In genomic region chr2:238841542-238842181, GRCh38 we compare ENCODE assay signal across 25 cellular contexts. TPM values are rescaled to one million over a fixed set of nuclear protein-coding genes. Genes with fewer than 3 reads are reported as not detected.
DNase-seq lines count a peak whose midpoint lies in the region; ATAC-seq and TF ChIP-seq lines count a peak whose summit lies in the region.
"Had no signal": no experiment of that assay in that cellular context is flagged by ENCODE, and none has a peak within 500 bp of the region (broad histone marks: within the 10 kb centered on the region; RNA-seq: fewer than 3 reads in every experiment).

No MANE protein-coding gene starts in this region.

- H3K27me3 ChIP-seq in esophagus muscularis mucosa (peaks cover 0 to 13% (median 0%) of the 10 kb centered on the region in 4 donors), neuronal stem cell (ENCODE audit: control insufficient read depth in 3 of 3, insufficient read depth in 3 of 3, low read depth in 1 of 3, low read length in 3 of 3) (peaks cover 12 to 34% (median 27%) of the 10 kb centered on the region in 3 experiments), dorsolateral prefrontal cortex (peaks cover 0 to 47% (median 18%) of the 10 kb centered on the region in 45 donors)
- H3K27me3 ChIP-seq: SJCRH30 had no signal

- H3K27ac ChIP-seq in esophagus muscularis mucosa (replicated peaks in 1 of 4) (no peak overlapping the region), neuronal stem cell (replicated peaks; ENCODE audit: low read length) (no peak overlapping the region), dorsolateral prefrontal cortex (no peak overlapping the region), caudate nucleus (ENCODE audit: low read depth, low read length) (no peak overlapping the region)
- H3K27ac ChIP-seq: body of pancreas, prostate gland, SJCRH30, transverse colon had no signal

- peak overlapping the region; percentile 24 for H3K18ac ChIP-seq in neuronal stem cell (ENCODE audit: low read length)

- H4K8ac ChIP-seq in neuronal stem cell (ENCODE audit: low read depth, low read length) = no peak overlapping the region

- peaks cover 0 to 7% (median 0%) of the 10 kb centered on the region in 4 donors for H3K9me3 ChIP-seq in esophagus muscularis mucosa
- H3K9me3 ChIP-seq in neuronal stem cell (replicated peaks in 1 of 2; ENCODE audit: control insufficient read depth in 2 of 2, insufficient read depth in 1 of 2, low read depth in 1 of 2, low read length in 2 of 2) = no peaks in the 10 kb centered on the region
- H3K9me3 ChIP-seq: Caco-2, prostate gland, SJCRH30, transverse colon had no signal

- H3K79me1 ChIP-seq in neuronal stem cell (ENCODE audit: low read depth, low read length) = no peaks in the 10 kb centered on the region

- H3K4me1 ChIP-seq in esophagus muscularis mucosa (peaks cover 0 to 11% (median 5%) of the 10 kb centered on the region in 4 donors), neuronal stem cell (ENCODE audit: control insufficient read depth in 2 of 2, insufficient read depth in 1 of 2, low read depth in 1 of 2, low read length in 2 of 2) (no peaks in the 10 kb centered on the region)
- H3K4me1 ChIP-seq: Caco-2, prostate gland, SJCRH30 had no signal

- H2BK15ac ChIP-seq in neuronal stem cell (ENCODE audit: low read length) = no peak overlapping the region

- H3K14ac ChIP-seq in neuronal stem cell (ENCODE audit: low read length) = no peak overlapping the region

- no peak overlapping the region for H2AK5ac ChIP-seq in neuronal stem cell (ENCODE audit: low read depth, low read length)

- H3K4ac ChIP-seq in neuronal stem cell (ENCODE audit: low read length) = no peak overlapping the region

- ATAC-seq in GM21526 (IDR thresholded peaks at IDR 0.05; ENCODE audit: low FRiP score, unreplicated experiment) = no peak
- ATAC-seq: activated CD8-positive, alpha-beta T cell treated with anti-CD3 and anti-CD28 coated beads, Interleukin-2, amount 10 ng/mL, durations not matched to agents 7 days and 5 days; activated naive CD8-positive, alpha-beta T cell treated with anti-CD3 and anti-CD28 coated beads, Interleukin-2, amount 50 U/mL, for 24 hours; body of pancreas; effector memory CD8-positive, alpha-beta T cell; left colon had no signal

- no peak for TF ChIP-seq POLR2A in esophagus muscularis mucosa (IDR thresholded peaks at IDR 0.05; ENCODE audit: low read depth)

- H3K4me3 ChIP-seq in esophagus muscularis mucosa (no peak overlapping the region), neuronal stem cell (ENCODE audit: low read length in 2 of 2) (peak overlapping the region in 1 of 2 donors; percentile 23), dorsolateral prefrontal cortex (no peak overlapping the region)
- H3K4me3 ChIP-seq: body of pancreas, prostate gland, SJCRH30, transverse colon had no signal

- no peak overlapping the region for H3K9ac ChIP-seq in neuronal stem cell (ENCODE audit: low read depth, low read length, poor library complexity)

- H3K36me3 ChIP-seq in esophagus muscularis mucosa (no peaks in the 10 kb centered on the region), neuronal stem cell (replicated peaks in 1 of 2; ENCODE audit: control insufficient read depth in 2 of 2, insufficient read depth in 2 of 2, low read length in 2 of 2) (no peaks in the 10 kb centered on the region)
- H3K36me3 ChIP-seq: prostate gland, SJCRH30, transverse colon had no signal

- H3K23ac ChIP-seq in neuronal stem cell (ENCODE audit: low read depth, low read length, poor library complexity) = no peak overlapping the region

- TF ChIP-seq CTCF in esophagus muscularis mucosa (IDR thresholded peaks at IDR 0.05) = no peak
- no peak for TF ChIP-seq CTCF in dorsolateral prefrontal cortex (IDR thresholded peaks at IDR 0.05 in 54 of 56, conservative IDR thresholded peaks at IDR 0.05 in 2 of 56; ENCODE audit: low read depth in 1 of 56, partially characterized antibody in 56 of 56)

- H2BK12ac ChIP-seq in neuronal stem cell (ENCODE audit: low read length) = no peak overlapping the region

- H2BK120ac ChIP-seq in neuronal stem cell (ENCODE audit: low read depth, low read length) = no peak overlapping the region

- WGBS in esophagus muscularis mucosa = 77% methylated on average over 5 of the region's 10 CpGs
- whole genome bisulfite sequencing in neuronal stem cell (ENCODE audit: extremely low coverage in 2 of 2, insufficient read length in 2 of 2, insufficient replicate concordance in 1 of 2), 2 donors = no CpG with 5 or more reads among the region's 10 CpGs

- no peak overlapping the region for H2AFZ ChIP-seq in neuronal stem cell (ENCODE audit: low read length)

- TF ChIP-seq EP300 in esophagus muscularis mucosa (IDR thresholded peaks at IDR 0.05) = no peak

- no peak overlapping the region for H2BK5ac ChIP-seq in neuronal stem cell (ENCODE audit: low read length)

- intact Hi-C loops in esophagus muscularis mucosa (cut with DNase I) (loop anchor here (10.0 kb wide), 1 partner anchor 103 kb away; no protein-coding TSS in a partner anchor), dorsolateral prefrontal cortex (cut with DNase I) (no loop called here)

- no peak overlapping the region for H3K4me2 ChIP-seq in neuronal stem cell (ENCODE audit: insufficient read depth, low read length, poor library complexity, severe bottlenecking)

- DNase-seq in NCI-H748 (lab: John Stamatoyannopoulos, UW; ENCODE audit: unreplicated experiment) = peak; percentile 25
- no peak for DNase-seq in NCI-H748 treated with DMSO at 0.1 percent for 48 hours (lab: John Stamatoyannopoulos, UW)
- peak; percentile 8 for DNase-seq in NCI-H226
- peak; percentile 81 for DNase-seq in esophagus muscularis mucosa (ENCODE audit: extremely low spot score)
- DNase-seq in neuronal stem cell (ENCODE audit: low spot score) = no peak
- no peak for DNase-seq in dorsolateral prefrontal cortex
- no peak for DNase-seq in caudate nucleus (lab: John Stamatoyannopoulos, UW)
- DNase-seq: activated CD8-positive, alpha-beta T cell treated with anti-CD3 and anti-CD28 coated beads, Interleukin-2, amount 10 ng/mL, durations not matched to agents 7 days and 5 days; activated gamma-delta T cell treated with Interleukin-2 at 50 U/mL for 16 hours; activated naive CD8-positive, alpha-beta T cell treated with anti-CD3 and anti-CD28 coated beads, Interleukin-2, amount 50 U/mL, for 24 hours; body of pancreas; C1 segment of cervical spinal cord; Caco-2; DMS79 treated with DMSO at 0.1 percent for 48 hours; effector memory CD8-positive, alpha-beta T cell; H9; left colon; mesenchymal stem cell; NCI-H2081; NCI-H510A; SJCRH30; stimulated activated CD8-positive, alpha-beta memory T cell treated with anti-CD3 and anti-CD28 coated beads, Interleukin-4, amount 100 ng/mL, for 48 hours; transverse colon had no signal

- no peak overlapping the region for H4K91ac ChIP-seq in neuronal stem cell (ENCODE audit: low read depth, low read length, poor library complexity)

RNA-seq across cellular contexts. Expression of gene TWIST2, which starts 6.2 kb away (rescaled TPM):
- total RNA-seq in esophagus muscularis mucosa (10 to 100 TPM; 37.4 to 51.6 (median 47.4) TPM), dorsolateral prefrontal cortex (1 to 10 TPM in 19 of 120 experiments, under 1 TPM in 78, not detected in 23; 0.29 to 2.8 (median 0.64) TPM)
- 2.1 TPM for polyA plus RNA-seq in neuronal stem cell (2013, experiment 1 of 2)
- polyA plus RNA-seq in neuronal stem cell (2013, experiment 2 of 2) = 2.4 TPM
- total RNA-seq: activated CD8-positive, alpha-beta T cell treated with anti-CD3 and anti-CD28 coated beads, Interleukin-2, amount 10 ng/mL, durations not matched to agents 7 days and 5 days; Caco-2; SJCRH30 had no signal

Comparison
In these comparisons a context has a peak if more than half of its experiments do, and no peak if none do; other contexts are left out.
1. DNase-seq: peak in NCI-H748 (single experiment), NCI-H226 (single experiment) and esophagus muscularis mucosa (single experiment); none in NCI-H748 treated with DMSO at 0.1 percent for 48 hours (single experiment), neuronal stem cell (single experiment), dorsolateral prefrontal cortex (0 of 10) and caudate nucleus (0 of 61).
2. RNA of gene TWIST2, which starts 6.2 kb away (total RNA-seq): 37.4 to 51.6 TPM in esophagus muscularis mucosa; 0.29 to 2.8 TPM in dorsolateral prefrontal cortex; every median in the first group is over 10 times any median in the second.